Comparison of ENCODE assay signal across 10 cellular contexts in the genomic region with DNA sequence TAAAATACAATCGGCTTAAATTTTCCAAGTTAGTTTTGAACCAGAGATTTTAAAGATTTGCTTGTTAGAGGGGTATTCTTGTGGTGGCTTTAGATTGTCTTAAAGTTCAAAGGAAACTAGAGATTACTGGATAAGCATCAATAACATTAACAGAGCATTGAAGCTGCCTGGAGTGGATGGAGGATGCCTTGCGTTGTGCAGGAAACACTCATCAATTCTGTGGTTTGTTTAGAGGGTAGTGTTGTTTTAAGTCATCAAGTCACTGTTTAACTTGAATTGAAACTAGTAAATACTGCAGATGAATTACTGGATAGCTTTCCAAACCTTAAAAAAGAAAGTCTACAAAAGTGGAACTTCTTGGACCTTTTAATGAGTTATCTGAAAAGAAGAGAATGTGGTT.
DNase-seq lines count a peak whose midpoint lies in the region; ATAC-seq and TF ChIP-seq lines count a peak whose summit lies in the region.
"Had no signal": no experiment of that assay in that cellular context is flagged by ENCODE, and none has a peak within 500 bp of the region (broad histone marks: within the 10 kb centered on the region; RNA-seq: fewer than 3 reads in every experiment).

No MANE protein-coding gene starts in this region.

- WGBS in thyroid gland, 2 donors: 24 to 37% methylated on average over 2 of the region's 2 CpGs

- H3K27me3 ChIP-seq in Peyer's patch: no peaks in the 10 kb centered on the region
- no peaks in the 10 kb centered on the region for H3K27me3 ChIP-seq in tibial artery
- H3K27me3 ChIP-seq in thyroid gland: no peaks in the 10 kb centered on the region

- no peak overlapping the region for H3K4me3 ChIP-seq in Peyer's patch
- H3K4me3 ChIP-seq in tibial artery: no peak overlapping the region
- H3K4me3 ChIP-seq in thyroid gland (replicated peaks in 1 of 3): no peak overlapping the region
- H3K4me3 ChIP-seq: dorsolateral prefrontal cortex had no signal

- H3K4me1 Mint-ChIP-seq in endothelial cell (ENCODE audit: unreplicated experiment): peaks cover 11% of the 10 kb centered on the region

- H3K9me3 Mint-ChIP-seq in endothelial cell (ENCODE audit: unreplicated experiment): no peaks in the 10 kb centered on the region

- H3K27me3 Mint-ChIP-seq in endothelial cell (ENCODE audit: unreplicated experiment): no peaks in the 10 kb centered on the region

- TF ChIP-seq POLR2A in Peyer's patch (IDR thresholded peaks at IDR 0.05) (no peak), thyroid gland (IDR thresholded peaks at IDR 0.05) (no peak)

- H3K4me1 ChIP-seq in Peyer's patch (peaks cover 0 to 4% (median 1%) of the 10 kb centered on the region in 4 donors), tibial artery (peaks cover 0 to 2% (median 0%) of the 10 kb centered on the region in 4 donors), thyroid gland (no peaks in the 10 kb centered on the region)

- H3K36me3 Mint-ChIP-seq in endothelial cell (ENCODE audit: low read depth, unreplicated experiment): no peaks in the 10 kb centered on the region

- H3K9me3 ChIP-seq in Peyer's patch (no peaks in the 10 kb centered on the region), tibial artery (no peaks in the 10 kb centered on the region), thyroid gland (no peaks in the 10 kb centered on the region)

- intact Hi-C loops in tibial artery (cut with DNase I; ENCODE audit: low total_unique reads) (no loop called here), thyroid gland (cut with DNase I) (no loop called here)

- TF ChIP-seq CTCF in endothelial cell (IDR thresholded peaks at IDR 0.05; ENCODE audit: unreplicated experiment) (no peak), Peyer's patch (IDR thresholded peaks at IDR 0.05) (no peak), tibial artery (IDR thresholded peaks at IDR 0.05) (no peak), thyroid gland (IDR thresholded peaks at IDR 0.05) (no peak)

- DNase-seq in endothelial cell (ENCODE audit: low spot score) (no peak), Peyer's patch (no peak), G401 (ENCODE audit: low spot score) (no peak), tibial artery (no peak), thyroid gland (no peak)
- DNase-seq: dorsolateral prefrontal cortex had no signal

- no peak overlapping the region for H3K27ac ChIP-seq in Peyer's patch
- H3K27ac ChIP-seq in tibial artery: no peak overlapping the region
- no peak overlapping the region for H3K27ac ChIP-seq in thyroid gland

- H3K4me3 Mint-ChIP-seq in endothelial cell (ENCODE audit: unreplicated experiment): no peak overlapping the region

- peak overlapping the region; percentile 2 for H3K27ac Mint-ChIP-seq in endothelial cell (ENCODE audit: unreplicated experiment)

- in situ Hi-C loops in G401 (cut with HindIII; ENCODE audit: low sequenced_read_pairs): no loop called here

- peak; percentile 76 for ATAC-seq in GM18858 (IDR thresholded peaks at IDR 0.05; ENCODE audit: unreplicated experiment)
- ATAC-seq in GM21619 (IDR thresholded peaks at IDR 0.05; ENCODE audit: unreplicated experiment): peak; percentile 80
- ATAC-seq in HG03460 (IDR thresholded peaks at IDR 0.05; ENCODE audit: unreplicated experiment): peak; percentile 69
- ATAC-seq: left lobe of liver had no signal

- H3K36me3 ChIP-seq in Peyer's patch (peaks cover 0 to 6% (median 0%) of the 10 kb centered on the region in 3 donors), tibial artery (no peaks in the 10 kb centered on the region), thyroid gland (no peaks in the 10 kb centered on the region)
